18 cellular contexts compared by ENCODE assay signal in genomic region chr12:87820524-87821194, GRCh38.
A peak's percentile ranks its signal among the peaks of the same experiment; 100 is the strongest.
DNase-seq lines count a peak whose midpoint lies in the region; ATAC-seq and TF ChIP-seq lines count a peak whose summit lies in the region.
"Had no signal": no experiment of that assay in that cellular context is flagged by ENCODE, and none has a peak within 500 bp of the region (broad histone marks: within the 10 kb centered on the region; RNA-seq: fewer than 3 reads in every experiment).

No MANE protein-coding gene starts in this region.

- BruUV-seq in PC-3 (replicated peaks; lab: Mats Ljungman, UMichigan), result TSS peak; percentile 78

- no peak for TF ChIP-seq POLR2A in stomach (IDR thresholded peaks at IDR 0.05)

- no peak for TF ChIP-seq EP300 in stomach (IDR thresholded peaks at IDR 0.05)

- no peaks in the 10 kb centered on the region for H3K27me3 Mint-ChIP-seq in endothelial cell (ENCODE audit: unreplicated experiment)
- H3K27me3 Mint-ChIP-seq in nephron (ENCODE audit: low read depth), result no peaks in the 10 kb centered on the region

- H3K4me2 ChIP-seq in PC-3 (ENCODE audit: low read length), result no peak overlapping the region

- H3F3A ChIP-seq in PC-3 (ENCODE audit: low read length, unreplicated experiment), result no peaks in the 10 kb centered on the region

- H3K4me1 Mint-ChIP-seq in endothelial cell (ENCODE audit: unreplicated experiment) (peaks cover 11% of the 10 kb centered on the region), nephron (peaks cover 22% of the 10 kb centered on the region)
- H3K4me1 Mint-ChIP-seq: activated naive CD8-positive, alpha-beta T cell treated with anti-CD3 and anti-CD28 coated beads for 36 hours had no signal

- H3K27ac Mint-ChIP-seq in endothelial cell (ENCODE audit: unreplicated experiment) (peak overlapping the region; percentile 11), nephron (peak overlapping the region; percentile 3 to 82 (median 39))
- H3K27ac Mint-ChIP-seq: activated naive CD8-positive, alpha-beta T cell treated with anti-CD3 and anti-CD28 coated beads for 36 hours had no signal

- CTCF ChIA-PET in PC-3 (lab: Charles Lee), result no interaction called here

- H3K36me3 ChIP-seq in PC-3 (ENCODE audit: low read depth, low read length), result no peaks in the 10 kb centered on the region
- H3K36me3 ChIP-seq in stomach, result no peaks in the 10 kb centered on the region
- H3K36me3 ChIP-seq: BE2C, lower lobe of right lung had no signal

- H3K79me2 ChIP-seq in PC-3 (ENCODE audit: low read length), result no peaks in the 10 kb centered on the region

- TF ChIP-seq CTCF in PC-3 (conservative IDR thresholded peaks at IDR 0.05; ENCODE audit: low read depth, low read length) (no peak), endothelial cell (IDR thresholded peaks at IDR 0.05; ENCODE audit: unreplicated experiment) (no peak), nephron (IDR thresholded peaks at IDR 0.05; ENCODE audit: unreplicated experiment in 3 of 3) (no peak), stomach (IDR thresholded peaks at IDR 0.05) (no peak), dorsolateral prefrontal cortex (IDR thresholded peaks at IDR 0.05 in 54 of 56, conservative IDR thresholded peaks at IDR 0.05 in 2 of 56; ENCODE audit: low read depth in 1 of 56, partially characterized antibody in 56 of 56) (no peak)

- no peak overlapping the region for H3K4me3 Mint-ChIP-seq in endothelial cell (ENCODE audit: unreplicated experiment)
- no peak overlapping the region for H3K4me3 Mint-ChIP-seq in nephron
- H3K4me3 Mint-ChIP-seq: activated naive CD8-positive, alpha-beta T cell treated with anti-CD3 and anti-CD28 coated beads for 36 hours had no signal

- H3K4me3 ChIP-seq in PC-3 (ENCODE audit: low read length), result no peak overlapping the region
- no peak overlapping the region for H3K4me3 ChIP-seq in stomach
- no peak overlapping the region for H3K4me3 ChIP-seq in dorsolateral prefrontal cortex
- H3K4me3 ChIP-seq: lower lobe of right lung had no signal

- H3K9me3 ChIP-seq in PC-3 (ENCODE audit: low read length) (no peaks in the 10 kb centered on the region), stomach (no peaks in the 10 kb centered on the region)
- H3K9me3 ChIP-seq: BE2C, lower lobe of right lung had no signal

- no peak overlapping the region for H3K27ac ChIP-seq in PC-3 (ENCODE audit: low read length)
- no peak overlapping the region for H3K27ac ChIP-seq in stomach
- no peak overlapping the region for H3K27ac ChIP-seq in dorsolateral prefrontal cortex
- H3K27ac ChIP-seq: lower lobe of right lung had no signal

- H3K36me3 Mint-ChIP-seq in endothelial cell (ENCODE audit: low read depth, unreplicated experiment), result no peaks in the 10 kb centered on the region
- H3K36me3 Mint-ChIP-seq in nephron (ENCODE audit: low read depth), result no peaks in the 10 kb centered on the region
- H3K36me3 Mint-ChIP-seq: activated naive CD8-positive, alpha-beta T cell treated with anti-CD3 and anti-CD28 coated beads for 36 hours had no signal

- intact Hi-C loops in PC-3 (cut with micrococcal nuclease), result no loop called here
- intact Hi-C loops in stomach (cut with DNase I; ENCODE audit: low total_unique reads), result no loop called here
- intact Hi-C loops in dorsolateral prefrontal cortex (cut with DNase I), result no loop called here

- WGBS in stomach, 5 donors, result 57 to 67% (median 64%) methylated on average over 6 of the region's 6 CpGs

- H3K27me3 ChIP-seq in PC-3 (ENCODE audit: low read length) (no peaks in the 10 kb centered on the region), stomach (no peaks in the 10 kb centered on the region), dorsolateral prefrontal cortex (peaks cover 0 to 2% (median 0%) of the 10 kb centered on the region in 45 donors)
- H3K27me3 ChIP-seq: BE2C had no signal

- H3K9ac ChIP-seq in PC-3 (ENCODE audit: low read length), result no peak overlapping the region

- H3K4me1 ChIP-seq in PC-3 (ENCODE audit: insufficient read depth, low read length) (peaks cover 9% of the 10 kb centered on the region), stomach (no peaks in the 10 kb centered on the region)
- H3K4me1 ChIP-seq: BE2C, lower lobe of right lung had no signal

- ATAC-seq in PC-3, result peak; percentile 66
- ATAC-seq: lower lobe of right lung had no signal

- H2AFZ ChIP-seq in PC-3 (ENCODE audit: low read length), result no peak overlapping the region

- DNase-seq in Daoy (ENCODE audit: low read depth), result peak; percentile 54
- DNase-seq in PC-3, result peak; percentile 66
- DNase-seq in endothelial cell (ENCODE audit: low spot score), result no peak
- DNase-seq in stomach, result no peak
- DNase-seq in activated CD4-positive, alpha-beta T cell treated with anti-CD3 and anti-CD28 coated beads, Interleukin-2, amount 50 U/mL, for 1 hour, result no peak
- DNase-seq in NCI-H1092 treated with DMSO at 0.1 percent for 48 hours (lab: John Stamatoyannopoulos, UW), result no peak
- no peak for DNase-seq in dorsolateral prefrontal cortex
- DNase-seq: activated naive CD8-positive, alpha-beta T cell treated with anti-CD3 and anti-CD28 coated beads for 36 hours; BE2C; dermis blood vessel endothelial cell; glutamatergic neuron; GOT3; lower lobe of right lung; NCI-H1105; NCI-H69; SHP77 treated with DMSO at 0.1 percent for 48 hours; stimulated activated CD8-positive, alpha-beta memory T cell treated with anti-CD3 and anti-CD28 coated beads, Interleukin-4, amount 100 ng/mL, for 48 hours had no signal

- H3K9me3 Mint-ChIP-seq in endothelial cell (ENCODE audit: unreplicated experiment) (no peaks in the 10 kb centered on the region), nephron (no peaks in the 10 kb centered on the region)
- H3K9me3 Mint-ChIP-seq: activated naive CD8-positive, alpha-beta T cell treated with anti-CD3 and anti-CD28 coated beads for 36 hours had no signal

- POLR2A ChIA-PET in PC-3 (lab: Charles Lee; ENCODE audit: unreplicated experiment), result no interaction called here

- H3K9me2 ChIP-seq in PC-3 (replicated peaks; ENCODE audit: low read length), result no peaks in the 10 kb centered on the region

- no peaks in the 10 kb centered on the region for H4K20me1 ChIP-seq in PC-3 (ENCODE audit: low read length)

Comparison
In these comparisons a context has a peak if more than half of its experiments do, and no peak if none do; other contexts are left out.
1. DNase-seq: peak in Daoy (single experiment) and PC-3 (single experiment); none in endothelial cell (single experiment), stomach (single experiment), activated CD4-positive, alpha-beta T cell treated with anti-CD3 and anti-CD28 coated beads, Interleukin-2, amount 50 U/mL, for 1 hour (single experiment), NCI-H1092 treated with DMSO at 0.1 percent for 48 hours (single experiment) and dorsolateral prefrontal cortex (0 of 10).